20 cellular contexts compared by ENCODE assay signal in genomic region chr3:157487339-157487738, GRCh38. TPM values are rescaled to one million over a fixed set of nuclear protein-coding genes. Genes with fewer than 3 reads are reported as not detected.
"Had no signal": no experiment of that assay in that cellular context is flagged by ENCODE, and none has a peak within 500 bp of the region (broad histone marks: within the 10 kb centered on the region; RNA-seq: fewer than 3 reads in every experiment).

No MANE protein-coding gene starts in this region.

- H3K4me3 Mint-ChIP-seq: activated naive CD8-positive, alpha-beta T cell treated with anti-CD3 and anti-CD28 coated beads, Interleukin-2, amount 50 U/mL, for 24 hours; naive thymus-derived CD4-positive, alpha-beta T cell; stimulated activated memory B cell treated with anti-CD40 and anti-IgM and Interleukin-4, amounts not matched to agents 10 μg/mL and 1 μg/mL and 100 μg/mL, for 72 hours; T-cell had no signal

- H3K27me3 ChIP-seq: cardiac muscle cell, left lung, sigmoid colon, tibial nerve, uterus had no signal

- H3K4me1 Mint-ChIP-seq: activated naive CD8-positive, alpha-beta T cell treated with anti-CD3 and anti-CD28 coated beads, Interleukin-2, amount 50 U/mL, for 24 hours; naive thymus-derived CD4-positive, alpha-beta T cell; T-cell had no signal

- ATAC-seq: activated naive CD8-positive, alpha-beta T cell treated with anti-CD3 and anti-CD28 coated beads, Interleukin-2, amount 50 U/mL, for 24 hours; mucosa of descending colon; naive thymus-derived CD4-positive, alpha-beta T cell; stimulated activated memory B cell treated with anti-CD40 and anti-IgM and Interleukin-4, amounts not matched to agents 10 μg/mL and 1 μg/mL and 100 μg/mL, for 72 hours; T-cell had no signal

- H3K36me3 Mint-ChIP-seq: naive thymus-derived CD4-positive, alpha-beta T cell; stimulated activated memory B cell treated with anti-CD40 and anti-IgM and Interleukin-4, amounts not matched to agents 10 μg/mL and 1 μg/mL and 100 μg/mL, for 72 hours; T-cell had no signal

- H3K9me3 Mint-ChIP-seq: activated naive CD8-positive, alpha-beta T cell treated with anti-CD3 and anti-CD28 coated beads, Interleukin-2, amount 50 U/mL, for 24 hours; stimulated activated memory B cell treated with anti-CD40 and anti-IgM and Interleukin-4, amounts not matched to agents 10 μg/mL and 1 μg/mL and 100 μg/mL, for 72 hours; T-cell had no signal

- H3K79me2 ChIP-seq: parathyroid adenoma had no signal

- H2AFZ ChIP-seq: parathyroid adenoma had no signal

- DNase-seq: activated CD4-positive, alpha-beta T cell treated with anti-CD3 and anti-CD28 coated beads, Interleukin-2, amount 50 U/mL, for 4 hours; activated CD4-positive, CD25-positive, alpha-beta regulatory T cell treated with anti-CD3 and anti-CD28 coated beads, Interleukin-2, amount 50 U/mL, for 72 hours; activated naive CD4-positive, alpha-beta T cell; activated naive CD8-positive, alpha-beta T cell treated with anti-CD3 and anti-CD28 coated beads, Interleukin-2, amount 50 U/mL, for 24 hours; activated T-cell treated with anti-CD3 and anti-CD28 coated beads for 4 hours; cortex of kidney; effector CD8-positive, alpha-beta T cell; left lung; mucosa of descending colon; naive thymus-derived CD4-positive, alpha-beta T cell; sigmoid colon; T-cell; T1000; uterus had no signal

- H3K27ac Mint-ChIP-seq: activated naive CD8-positive, alpha-beta T cell treated with anti-CD3 and anti-CD28 coated beads, Interleukin-2, amount 50 U/mL, for 24 hours; naive thymus-derived CD4-positive, alpha-beta T cell; stimulated activated memory B cell treated with anti-CD40 and anti-IgM and Interleukin-4, amounts not matched to agents 10 μg/mL and 1 μg/mL and 100 μg/mL, for 72 hours; T-cell had no signal

- H3K4me3 ChIP-seq: cardiac muscle cell, left lung, mucosa of descending colon, sigmoid colon, tibial nerve, uterus had no signal

- H3K9me3 ChIP-seq: left lung, mucosa of descending colon, sigmoid colon, tibial nerve, uterus had no signal

- H3K27ac ChIP-seq: cardiac muscle cell, left lung, parathyroid adenoma, sigmoid colon, tibial nerve, uterus had no signal

- FAIRE-seq: endothelial cell of umbilical vein, keratinocyte had no signal

- H3K36me3 ChIP-seq: cardiac muscle cell, left lung, sigmoid colon, tibial nerve had no signal

- H3K4me1 ChIP-seq: parathyroid adenoma, sigmoid colon, tibial nerve, uterus had no signal

RNA-seq across cellular contexts. Expression of gene VEPH1, which starts 15.9 kb away (rescaled TPM):
- polyA plus RNA-seq: naive thymus-derived CD4-positive, alpha-beta T cell had no signal
